Comparison of ENCODE assay signal across 11 cellular contexts in the genomic region with DNA sequence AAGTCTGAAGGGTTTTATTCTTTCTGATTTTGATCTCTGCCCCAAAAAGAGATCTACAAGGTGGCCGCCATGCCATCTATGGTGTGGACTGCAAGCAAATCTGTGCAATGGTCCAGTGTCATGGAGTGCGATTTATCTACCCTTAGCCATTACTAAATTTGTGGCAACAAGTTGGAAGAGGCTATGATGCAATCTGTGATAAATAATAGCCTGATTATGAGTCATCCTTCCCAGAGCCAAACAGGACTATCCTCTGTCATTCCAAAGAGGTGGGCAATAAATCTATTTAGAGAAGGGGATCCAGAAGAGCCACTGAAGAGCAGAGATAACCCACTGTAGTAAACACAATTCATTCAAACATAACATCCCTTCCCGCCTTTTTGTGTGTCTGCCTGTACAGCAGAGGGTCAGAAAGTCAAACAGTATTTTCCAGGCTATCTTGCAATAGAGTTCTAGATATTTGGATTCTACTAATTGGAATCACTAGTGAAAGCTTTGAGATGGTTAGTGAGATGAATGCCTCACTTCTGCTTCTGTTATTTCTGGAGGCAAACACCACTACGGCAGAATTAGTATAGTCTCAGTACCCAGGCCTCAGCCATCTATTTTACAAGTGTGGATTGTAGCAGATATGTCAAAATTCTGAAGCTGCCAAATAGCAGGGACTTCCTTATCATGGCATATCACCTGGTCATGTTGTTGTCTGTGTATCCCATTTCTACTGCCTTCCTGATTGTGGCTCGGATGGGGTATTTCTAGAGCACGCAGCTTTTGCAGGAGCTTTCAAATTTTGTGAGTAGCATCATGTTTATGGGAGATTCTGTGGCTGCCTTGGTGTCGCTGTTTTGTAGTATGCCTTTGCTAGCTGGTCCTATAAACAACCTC.
A peak's percentile ranks its signal among the peaks of the same experiment; 100 is the strongest.
DNase-seq lines count a peak whose midpoint lies in the region; ATAC-seq and TF ChIP-seq lines count a peak whose summit lies in the region.
"Had no signal": no experiment of that assay in that cellular context is flagged by ENCODE, and none has a peak within 500 bp of the region (broad histone marks: within the 10 kb centered on the region; RNA-seq: fewer than 3 reads in every experiment).

No MANE protein-coding gene starts in this region.

- no peak overlapping the region for H3K9ac ChIP-seq in smooth muscle cell (ENCODE audit: low read depth)

- POLR2A ChIA-PET in naive thymus-derived CD8-positive, alpha-beta T cell (lab: Charles Lee) = no interaction called here
- POLR2A ChIA-PET in activated CD8-positive, alpha-beta T cell treated with anti-CD3 and anti-CD28 coated beads, Interleukin-2, amount 10 ng/mL, durations not matched to agents 7 days and 5 days (lab: Charles Lee) = no interaction called here

- H3K4me1 Mint-ChIP-seq in naive thymus-derived CD8-positive, alpha-beta T cell = peaks cover 0 to 1% (median 0%) of the 10 kb centered on the region in 4 donors
- peaks cover 18% of the 10 kb centered on the region for H3K4me1 Mint-ChIP-seq in activated CD8-positive, alpha-beta T cell treated with anti-CD3 and anti-CD28 coated beads, Interleukin-2, amount 10 ng/mL, durations not matched to agents 7 days and 5 days (ENCODE audit: low read depth)

- no peak overlapping the region for H2AFZ ChIP-seq in smooth muscle cell (ENCODE audit: low read depth)

- CTCF ChIA-PET in activated CD8-positive, alpha-beta T cell treated with anti-CD3 and anti-CD28 coated beads, Interleukin-2, amount 10 ng/mL, durations not matched to agents 7 days and 5 days (lab: Charles Lee) = interaction anchor here (1.0 to 2.1 kb wide), 3 partner anchors 16 to 224 kb away, joined by 3 to 5 read pairs (median 5); no protein-coding TSS in a partner anchor

- peaks cover under 1 to 17% (median 12%) of the 10 kb centered on the region in 5 donors for H3K27me3 Mint-ChIP-seq in naive thymus-derived CD8-positive, alpha-beta T cell
- peaks cover 4% of the 10 kb centered on the region for H3K27me3 Mint-ChIP-seq in activated CD8-positive, alpha-beta T cell treated with anti-CD3 and anti-CD28 coated beads, Interleukin-2, amount 10 ng/mL, durations not matched to agents 7 days and 5 days (ENCODE audit: low read depth)

- no peak overlapping the region for H3K4me3 ChIP-seq in fibroblast of the aortic adventitia (ENCODE audit: low read depth, low read length)
- H3K4me3 ChIP-seq in smooth muscle cell = no peak overlapping the region

- peaks cover 11% of the 10 kb centered on the region for H3F3A ChIP-seq in smooth muscle cell (ENCODE audit: low read depth)

- DNase-seq in SW480 (ENCODE audit: low spot score) = peak; percentile 67
- peak; percentile 76 for DNase-seq in fibroblast of the aortic adventitia (ENCODE audit: low read depth)
- DNase-seq in smooth muscle cell (lab: John Stamatoyannopoulos, UW; ENCODE audit: unreplicated experiment) = no peak
- DNase-seq in naive thymus-derived CD8-positive, alpha-beta T cell = no peak
- no peak for DNase-seq in activated CD8-positive, alpha-beta T cell treated with anti-CD3 and anti-CD28 coated beads, Interleukin-2, amount 10 ng/mL, durations not matched to agents 7 days and 5 days
- DNase-seq: Karpas-422; NK-92 treated with Interleukin-12 subunit alpha and Interleukin-12 subunit beta, amount 100 ng/mL, for 24 hours had no signal

- no peaks in the 10 kb centered on the region for H3K9me3 Mint-ChIP-seq in naive thymus-derived CD8-positive, alpha-beta T cell
- H3K9me3 Mint-ChIP-seq in activated CD8-positive, alpha-beta T cell treated with anti-CD3 and anti-CD28 coated beads, Interleukin-2, amount 10 ng/mL, durations not matched to agents 7 days and 5 days (ENCODE audit: insufficient read depth) = peaks cover 5% of the 10 kb centered on the region

- H3K4me2 ChIP-seq in smooth muscle cell = peak overlapping the region; percentile 6

- no peaks in the 10 kb centered on the region for H3K4me1 ChIP-seq in smooth muscle cell (ENCODE audit: low read depth)

- 55% methylated on average over 7 of the region's 7 CpGs for WGBS in smooth muscle cell (ENCODE audit: low lambda C conversion rate)

- no peak overlapping the region for H3K4me3 Mint-ChIP-seq in naive thymus-derived CD8-positive, alpha-beta T cell
- no peak overlapping the region for H3K4me3 Mint-ChIP-seq in activated CD8-positive, alpha-beta T cell treated with anti-CD3 and anti-CD28 coated beads, Interleukin-2, amount 10 ng/mL, durations not matched to agents 7 days and 5 days
- H3K4me3 Mint-ChIP-seq: natural killer cell treated with Interleukin-12 subunit alpha and Interleukin-12 subunit beta and Interleukin-15 and Interleukin-18, amount 100 ng/mL, for 72 hours had no signal

- no peaks in the 10 kb centered on the region for H3K27me3 ChIP-seq in smooth muscle cell (ENCODE audit: low read depth)

- H3K79me2 ChIP-seq in smooth muscle cell (ENCODE audit: low read depth) = no peaks in the 10 kb centered on the region

- peak; percentile 46 for ATAC-seq in GM21576 (IDR thresholded peaks at IDR 0.05; ENCODE audit: unreplicated experiment)
- no peak for ATAC-seq in naive thymus-derived CD8-positive, alpha-beta T cell
- no peak for ATAC-seq in GM18909 (IDR thresholded peaks at IDR 0.05; ENCODE audit: poor library complexity, unreplicated experiment)
- ATAC-seq in activated CD8-positive, alpha-beta T cell treated with anti-CD3 and anti-CD28 coated beads, Interleukin-2, amount 10 ng/mL, durations not matched to agents 7 days and 5 days = no peak
- no peak for ATAC-seq in HG02981 (IDR thresholded peaks at IDR 0.05; ENCODE audit: unreplicated experiment)
- ATAC-seq: natural killer cell treated with Interleukin-12 subunit alpha and Interleukin-12 subunit beta and Interleukin-15 and Interleukin-18, amount 100 ng/mL, for 72 hours had no signal

- H3K27ac Mint-ChIP-seq in naive thymus-derived CD8-positive, alpha-beta T cell = no peak overlapping the region
- no peak overlapping the region for H3K27ac Mint-ChIP-seq in activated CD8-positive, alpha-beta T cell treated with anti-CD3 and anti-CD28 coated beads, Interleukin-2, amount 10 ng/mL, durations not matched to agents 7 days and 5 days
- H3K27ac Mint-ChIP-seq: natural killer cell treated with Interleukin-12 subunit alpha and Interleukin-12 subunit beta and Interleukin-15 and Interleukin-18, amount 100 ng/mL, for 72 hours had no signal

- TF ChIP-seq CTCF in fibroblast of the aortic adventitia (IDR thresholded peaks at IDR 0.05; ENCODE audit: insufficient read depth, low read length) (no peak), smooth muscle cell (IDR thresholded peaks at IDR 0.05; ENCODE audit: borderline replicate concordance, insufficient read depth, poor library complexity, severe bottlenecking) (no peak)

- no peak overlapping the region for H3K27ac ChIP-seq in smooth muscle cell (ENCODE audit: low read depth)

- no peaks in the 10 kb centered on the region for H3K36me3 ChIP-seq in smooth muscle cell (ENCODE audit: low read depth)

- no peaks in the 10 kb centered on the region for H3K36me3 Mint-ChIP-seq in naive thymus-derived CD8-positive, alpha-beta T cell
- H3K36me3 Mint-ChIP-seq in activated CD8-positive, alpha-beta T cell treated with anti-CD3 and anti-CD28 coated beads, Interleukin-2, amount 10 ng/mL, durations not matched to agents 7 days and 5 days (ENCODE audit: low read depth) = peaks cover 1% of the 10 kb centered on the region

- H3K9me3 ChIP-seq in smooth muscle cell (replicated peaks; ENCODE audit: low read depth) = no peaks in the 10 kb centered on the region

- no peaks in the 10 kb centered on the region for H4K20me1 ChIP-seq in smooth muscle cell (ENCODE audit: low read depth)

Comparison
In these comparisons a context has a peak if more than half of its experiments do, and no peak if none do; other contexts are left out.
1. DNase-seq: peak in SW480 (single experiment) and fibroblast of the aortic adventitia (single experiment); none in smooth muscle cell (single experiment), naive thymus-derived CD8-positive, alpha-beta T cell (0 of 10) and activated CD8-positive, alpha-beta T cell treated with anti-CD3 and anti-CD28 coated beads, Interleukin-2, amount 10 ng/mL, durations not matched to agents 7 days and 5 days (single experiment).